In genomic region chr20:3727333-3728035, GRCh38 we compare ENCODE assay signal across 9 cellular contexts. TPM values are rescaled to one million over a fixed set of nuclear protein-coding genes. Genes with fewer than 3 reads are reported as not detected.
DNase-seq lines count a peak whose midpoint lies in the region; ATAC-seq, FAIRE-seq and TF ChIP-seq lines count a peak whose summit lies in the region.
"Had no signal": no experiment of that assay in that cellular context is flagged by ENCODE, and none has a peak within 500 bp of the region (broad histone marks: within the 10 kb centered on the region; RNA-seq: fewer than 3 reads in every experiment).

No MANE protein-coding gene starts in this region.

- H3K9me3 ChIP-seq in A549 (no peaks in the 10 kb centered on the region), RWPE2 (ENCODE audit: severe bottlenecking) (no peaks in the 10 kb centered on the region)

- H3K4me3 ChIP-seq in A549: no peak overlapping the region
- H3K4me3 ChIP-seq in RWPE2 (ENCODE audit: severe bottlenecking): no peak overlapping the region

- POLR2A ChIA-PET in A549 (lab: Yijun Ruan, JAX): interaction anchor here (0.9 kb wide), 2 partner anchors 17 to 40 kb away, joined by 3 read pairs; partner anchors contain the start of gene ADISSP
- POLR2A ChIA-PET in activated CD4-positive, alpha-beta memory T cell treated with anti-CD3 and anti-CD28 coated beads for 36 hours (lab: Charles Lee): no interaction called here

- no peaks in the 10 kb centered on the region for H3K27me3 ChIP-seq in RWPE2 (ENCODE audit: insufficient read depth, poor library complexity, severe bottlenecking)

- ATAC-seq in A549 (peak; percentile 37 to 41; a peak in 4 of 6 replicates), RWPE2 (ENCODE audit: low read depth) (peak; percentile 33)

- no peaks in the 10 kb centered on the region for H3K4me1 Mint-ChIP-seq in activated CD4-positive, alpha-beta memory T cell treated with anti-CD3 and anti-CD28 coated beads for 36 hours (ENCODE audit: low read depth)

- CTCF ChIA-PET in A549 (lab: Yijun Ruan, JAX): interaction anchor here (0.6 to 72.1 kb wide), 8 partner anchors 8 to 150 kb away, joined by 3 to 2233 read pairs (median 12); partner anchors contain the start of genes ADAM33, ADISSP, CENPB and GFRA4
- CTCF ChIA-PET in activated CD4-positive, alpha-beta memory T cell treated with anti-CD3 and anti-CD28 coated beads for 36 hours (lab: Charles Lee): interaction anchor here (0.5 to 1.1 kb wide), 3 partner anchors 8 to 118 kb away, joined by 3 to 4 read pairs (median 3); no protein-coding TSS in a partner anchor

- H3K4me1 ChIP-seq in A549 (peaks cover 10% of the 10 kb centered on the region), RWPE2 (ENCODE audit: insufficient read depth, poor library complexity, severe bottlenecking) (peaks cover 15% of the 10 kb centered on the region)

- TF ChIP-seq RAD21 in A549 (conservative IDR thresholded peaks at IDR 0.05 in 1 of 2, IDR thresholded peaks at IDR 0.05 in 1 of 2): no peak

- H3K27ac ChIP-seq in A549 (no peak overlapping the region), RWPE2 (ENCODE audit: poor library complexity, severe bottlenecking) (no peak overlapping the region)
- H3K27ac ChIP-seq: KMS-11 had no signal

- FAIRE-seq in A549 (lab: Jason Lieb, UNC): peak; percentile 59

- no peak overlapping the region for H3K27ac Mint-ChIP-seq in activated CD4-positive, alpha-beta memory T cell treated with anti-CD3 and anti-CD28 coated beads for 36 hours

- WGBS in A549 (ENCODE audit: missing lambda C conversion rate): 34% methylated on average over 12 of the region's 12 CpGs

- no peaks in the 10 kb centered on the region for H3K9me3 Mint-ChIP-seq in activated CD4-positive, alpha-beta memory T cell treated with anti-CD3 and anti-CD28 coated beads for 36 hours

- no peak for DNase-seq in A549 (ENCODE audit: low read depth in 1 of 2, low spot score in 1 of 2)
- no peak for DNase-seq in RWPE2 (ENCODE audit: low spot score)
- peak; percentile 22 for DNase-seq in inferior parietal cortex (ENCODE audit: extremely low spot score)
- no peak for DNase-seq in NCI-H1930 (lab: John Stamatoyannopoulos, UW)
- DNase-seq in activated CD4-positive, alpha-beta memory T cell treated with anti-CD3 and anti-CD28 coated beads for 36 hours: no peak
- no peak for DNase-seq in stimulated activated CD4-positive, alpha-beta T cell treated with anti-CD3 and anti-CD28 coated beads, Interleukin-4, amount 100 ng/mL, for 4 hours

- no peak overlapping the region for H3K4me3 Mint-ChIP-seq in activated CD4-positive, alpha-beta memory T cell treated with anti-CD3 and anti-CD28 coated beads for 36 hours
- H3K4me3 Mint-ChIP-seq: CD8-positive, alpha-beta memory T cell had no signal

- TF ChIP-seq EP300 in A549 (IDR thresholded peaks at IDR 0.05): no peak

- TF ChIP-seq CTCF in A549 (IDR thresholded peaks at IDR 0.05) (no peak), RWPE2 (IDR thresholded peaks at IDR 0.05; ENCODE audit: poor library complexity, severe bottlenecking) (no peak)

- no peaks in the 10 kb centered on the region for H3K36me3 ChIP-seq in RWPE2 (ENCODE audit: low read depth)

- peak overlapping the region; percentile 44 for H3K4me2 ChIP-seq in A549
- H3K4me2 ChIP-seq: KMS-11 had no signal

- TF ChIP-seq POLR2A in A549 (IDR thresholded peaks at IDR 0.05; ENCODE audit: low read length): no peak

- intact Hi-C loops in activated CD4-positive, alpha-beta memory T cell treated with anti-CD3 and anti-CD28 coated beads for 36 hours (cut with micrococcal nuclease): no loop called here

- H3K27me3 Mint-ChIP-seq in activated CD4-positive, alpha-beta memory T cell treated with anti-CD3 and anti-CD28 coated beads for 36 hours: peaks cover 46% of the 10 kb centered on the region

- H3K36me3 Mint-ChIP-seq in activated CD4-positive, alpha-beta memory T cell treated with anti-CD3 and anti-CD28 coated beads for 36 hours: no peaks in the 10 kb centered on the region
- H3K36me3 Mint-ChIP-seq: CD8-positive, alpha-beta memory T cell had no signal

TF ChIP-seq in A549, 52 proteins besides CTCF, POLR2A, EP300 and RAD21:
- TF ChIP-seq HOXB5 (CRISPR knock-in tag; IDR thresholded peaks at IDR 0.05) (no peak), USF2 (IDR thresholded peaks at IDR 0.05) (peak; percentile 38), MAFK (IDR thresholded peaks at IDR 0.05; ENCODE audit: partially characterized antibody) (peak; percentile 87)

RNA-seq across cellular contexts. Expression of gene HSPA12B, which starts 5.0 kb away (rescaled TPM):
- polyA plus RNA-seq in A549 (2011; rRNA removed) (0.25 and 0.37 TPM in 2 replicates), A549 (2017; fragmentation: RNase III; extraction: RNeasy Plus Mini Kit Qiagen cat#74134 plus additional on column Dnase treatment) (1.1 to 1.6 TPM (median 1.2 TPM) in 3 replicates)
- polyA plus RNA-seq in A549 (2012; cell fraction: cytosol; rRNA removed): 0.62 and 0.78 TPM in 2 replicates
- 1.0 and 1.4 TPM in 2 replicates for polyA plus RNA-seq in A549 (2012; cell fraction: nucleus; rRNA removed)
- 0.49 and 0.50 TPM in 2 replicates for polyA minus RNA-seq in A549 (2011; rRNA and poly(A)+ RNA removed)
- total RNA-seq in activated CD4-positive, alpha-beta memory T cell treated with anti-CD3 and anti-CD28 coated beads for 36 hours: not detected
- total RNA-seq: CD8-positive, alpha-beta memory T cell; T-helper 2 cell treated with Interferon-gamma antibody and Interleukin-4, amounts not matched to agents 100 ng/mL and 5 ng/mL, for 36 hours had no signal
- polyA plus RNA-seq: CD8-positive, alpha-beta memory T cell had no signal

RNA-seq across cellular contexts. Expression of gene SIGLEC1, which starts 15.1 kb away (rescaled TPM):
- polyA plus RNA-seq in A549 (2011; rRNA removed): 0.01 TPM in 1 of 2 replicates, not detected in the other
- under 0.01 TPM in 1 of 2 replicates, not detected in the other for polyA plus RNA-seq in A549 (2012; cell fraction: cytosol; rRNA removed)
- 0.04 and 0.05 TPM in 2 replicates for polyA plus RNA-seq in A549 (2012; cell fraction: nucleus; rRNA removed)
- polyA plus RNA-seq in A549 (2017; fragmentation: RNase III; extraction: RNeasy Plus Mini Kit Qiagen cat#74134 plus additional on column Dnase treatment): not detected in 3 replicates
- not detected in 2 replicates for polyA minus RNA-seq in A549 (2011; rRNA and poly(A)+ RNA removed)
- under 1 TPM in 1 of 2 experiments, not detected in 1; 0.07 TPM for total RNA-seq in activated CD4-positive, alpha-beta memory T cell treated with anti-CD3 and anti-CD28 coated beads for 36 hours
- total RNA-seq: T-helper 2 cell treated with Interferon-gamma antibody and Interleukin-4, amounts not matched to agents 100 ng/mL and 5 ng/mL, for 36 hours had no signal
- polyA plus RNA-seq: CD8-positive, alpha-beta memory T cell had no signal

RNA-seq across cellular contexts. Expression of gene ADISSP, which starts 40.1 kb away (rescaled TPM):
- polyA plus RNA-seq in A549 (2011; rRNA removed) (43.9 and 44.0 TPM in 2 replicates), A549 (2017; fragmentation: RNase III; extraction: RNeasy Plus Mini Kit Qiagen cat#74134 plus additional on column Dnase treatment) (93.2 to 104 TPM (median 95.2 TPM) in 3 replicates)
- 162 and 207 TPM in 2 replicates for polyA plus RNA-seq in A549 (2012; cell fraction: cytosol; rRNA removed)
- 139 and 182 TPM in 2 replicates for polyA plus RNA-seq in A549 (2012; cell fraction: nucleus; rRNA removed)
- 49.7 and 55.6 TPM in 2 replicates for polyA minus RNA-seq in A549 (2011; rRNA and poly(A)+ RNA removed)
- 10 to 100 TPM; 50.6 to 51.4 TPM for total RNA-seq in activated CD4-positive, alpha-beta memory T cell treated with anti-CD3 and anti-CD28 coated beads for 36 hours

RNA-seq across cellular contexts. Expression of gene ADAM33, which starts 45.7 kb away (rescaled TPM):
- polyA plus RNA-seq in A549 (2011; rRNA removed) (0.05 and 0.08 TPM in 2 replicates), A549 (2017; fragmentation: RNase III; extraction: RNeasy Plus Mini Kit Qiagen cat#74134 plus additional on column Dnase treatment) (0.07 to 0.22 TPM (median 0.14 TPM) in 3 replicates)
- polyA plus RNA-seq in A549 (2012; cell fraction: cytosol; rRNA removed): 0.08 and 0.13 TPM in 2 replicates
- 0.86 and 0.93 TPM in 2 replicates for polyA plus RNA-seq in A549 (2012; cell fraction: nucleus; rRNA removed)
- not detected in 2 replicates for polyA minus RNA-seq in A549 (2011; rRNA and poly(A)+ RNA removed)
- not detected for total RNA-seq in activated CD4-positive, alpha-beta memory T cell treated with anti-CD3 and anti-CD28 coated beads for 36 hours
- total RNA-seq: CD8-positive, alpha-beta memory T cell; T-helper 2 cell treated with Interferon-gamma antibody and Interleukin-4, amounts not matched to agents 100 ng/mL and 5 ng/mL, for 36 hours had no signal
- polyA plus RNA-seq: CD8-positive, alpha-beta memory T cell had no signal

RNA-seq across cellular contexts. Expression of gene SPEF1, which starts 53.8 kb away (rescaled TPM):
- polyA plus RNA-seq in A549 (2011; rRNA removed): 0.41 and 0.46 TPM in 2 replicates
- polyA plus RNA-seq in A549 (2012; cell fraction: cytosol; rRNA removed): 1.1 and 1.2 TPM in 2 replicates
- polyA plus RNA-seq in A549 (2012; cell fraction: nucleus; rRNA removed): 4.2 and 4.5 TPM in 2 replicates
- 0.89 to 1.4 TPM (median 1.3 TPM) in 3 replicates for polyA plus RNA-seq in A549 (2017; fragmentation: RNase III; extraction: RNeasy Plus Mini Kit Qiagen cat#74134 plus additional on column Dnase treatment)
- polyA minus RNA-seq in A549 (2011; rRNA and poly(A)+ RNA removed): 0.15 and 0.21 TPM in 2 replicates
- under 1 TPM in 1 of 2 experiments, not detected in 1; 0.17 TPM for total RNA-seq in activated CD4-positive, alpha-beta memory T cell treated with anti-CD3 and anti-CD28 coated beads for 36 hours
- polyA plus RNA-seq: CD8-positive, alpha-beta memory T cell had no signal
